In genomic region chrX:131802836-131803626, GRCh38 we compare ENCODE assay signal across 9 cellular contexts.
DNase-seq lines count a peak whose midpoint lies in the region; ATAC-seq, FAIRE-seq and TF ChIP-seq lines count a peak whose summit lies in the region.
"Had no signal": no experiment of that assay in that cellular context is flagged by ENCODE, and none has a peak within 500 bp of the region (broad histone marks: within the 10 kb centered on the region; RNA-seq: fewer than 3 reads in every experiment).

No MANE protein-coding gene starts in this region.

- ATAC-seq in GM18867 (IDR thresholded peaks at IDR 0.05; ENCODE audit: unreplicated experiment) = peak; percentile 90
- ATAC-seq in left ventricle myocardium superior = peak; percentile 26
- no peak for ATAC-seq in left lobe of liver

- no peak for FAIRE-seq in RCC 7860 (lab: Jason Lieb, UNC)
- FAIRE-seq: endometrium had no signal

- intact Hi-C loops in left ventricle myocardium superior (cut with micrococcal nuclease) = no loop called here

- DNase-seq in BE2C = peak; percentile 21
- DNase-seq in Jurkat, Clone E6-1 (ENCODE audit: low read depth, low spot score) = peak; percentile 35
- DNase-seq in activated CD4-positive, alpha-beta T cell treated with anti-CD3 and anti-CD28 coated beads, Interleukin-2, amount 50 U/mL, for 48 hours = peak; percentile 29 to 33
- DNase-seq in left ventricle myocardium superior = no peak
- peak; percentile 28 for DNase-seq in stimulated activated CD4-positive, alpha-beta T cell treated with anti-CD3 and anti-CD28 coated beads, Interleukin-4, amount 100 ng/mL, for 24 hours
- no peak for DNase-seq in left lobe of liver (ENCODE audit: low spot score)
- no peak for DNase-seq in RCC 7860 (ENCODE audit: low spot score)

- H3K9me3 ChIP-seq in BE2C = no peaks in the 10 kb centered on the region

- TF ChIP-seq CTCF in BE2C (IDR thresholded peaks at IDR 0.05; ENCODE audit: low read depth, low read length) = peak; percentile 40

- H3K4me1 ChIP-seq in BE2C = no peaks in the 10 kb centered on the region

- H3K27me3 ChIP-seq in BE2C = no peaks in the 10 kb centered on the region

- peaks cover 4% of the 10 kb centered on the region; the same call in 1 of the 2 replicates for H3K36me3 ChIP-seq in BE2C

- H3K4me3 ChIP-seq in BE2C (ENCODE audit: low read depth, low read length) = no peak overlapping the region
- 0 out of 2 replicates have a peak overlapping the region, but pooled peaks have one; percentile 13 for H3K4me3 ChIP-seq in Jurkat, Clone E6-1 (ENCODE audit: low read length)

Comparison
In these comparisons a context has a peak if more than half of its experiments do, and no peak if none do; other contexts are left out.
1. DNase-seq: peak in BE2C (single experiment), Jurkat, Clone E6-1 (single experiment), activated CD4-positive, alpha-beta T cell treated with anti-CD3 and anti-CD28 coated beads, Interleukin-2, amount 50 U/mL, for 48 hours (2 of 2) and stimulated activated CD4-positive, alpha-beta T cell treated with anti-CD3 and anti-CD28 coated beads, Interleukin-4, amount 100 ng/mL, for 24 hours (single experiment); none in left ventricle myocardium superior (single experiment), left lobe of liver (single experiment) and RCC 7860 (single experiment).